1 cellular context compared by ENCODE assay signal in the genomic region with DNA sequence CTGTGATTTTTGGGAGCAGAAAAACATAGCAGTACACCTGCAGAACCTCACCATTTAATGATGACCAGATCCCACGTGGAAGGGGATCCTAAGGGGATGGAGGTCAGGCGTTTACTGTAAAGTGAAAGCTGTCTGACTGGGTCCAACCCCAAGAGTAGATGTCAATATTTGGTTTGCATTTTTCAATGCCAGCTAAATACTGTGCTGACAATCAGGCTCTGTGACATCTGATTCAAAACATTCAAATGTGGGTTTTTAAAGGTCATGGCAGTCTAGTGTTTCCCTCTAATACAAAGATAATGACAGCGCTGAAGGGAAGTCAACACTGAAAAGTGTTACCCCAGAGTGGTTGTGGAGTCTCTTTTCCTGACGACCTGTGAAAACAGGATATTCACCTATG.
TF ChIP-seq lines count a peak whose summit lies in the region.

No MANE protein-coding gene starts in this region.

TF ChIP-seq in HepG2, 621 proteins besides CTCF, POLR2A, EP300 and RAD21 (continued from another document):
- no peak for TF ChIP-seq FOXP1 (IDR thresholded peaks at IDR 0.05)
- peak; percentile 24; the same call in 1 of the 2 replicates for TF ChIP-seq FOXP1 (CRISPR knock-in tag; IDR thresholded peaks at IDR 0.05)
- peak; percentile 64; the same call in 1 of the 2 replicates for TF ChIP-seq NR2F6 (IDR thresholded peaks at IDR 0.05)
- TF ChIP-seq NR2F6 (CRISPR knock-in tag; IDR thresholded peaks at IDR 0.05): peak; percentile 74
- no peak for TF ChIP-seq SOX13 (IDR thresholded peaks at IDR 0.05)
- TF ChIP-seq SOX13 (CRISPR knock-in tag; conservative IDR thresholded peaks at IDR 0.05 in 1 of 2, IDR thresholded peaks at IDR 0.05 in 1 of 2): peak in 1 of 2 experiments; percentile 75; a peak in 2 of 4 replicates
- TF ChIP-seq RXRB (CRISPR knock-in tag; IDR thresholded peaks at IDR 0.05; ENCODE audit: borderline replicate concordance): peak; percentile 35; the same call in 1 of the 2 replicates
- TF ChIP-seq HMGA1 (CRISPR knock-in tag; conservative IDR thresholded peaks at IDR 0.05): no peak
- TF ChIP-seq ZNF703 (CRISPR knock-in tag; IDR thresholded peaks at IDR 0.05; ENCODE audit: borderline replicate concordance): no peak
- TF ChIP-seq ZNF556 (CRISPR knock-in tag; IDR thresholded peaks at IDR 0.05; ENCODE audit: borderline replicate concordance): no peak
- TF ChIP-seq, protein P1, sequence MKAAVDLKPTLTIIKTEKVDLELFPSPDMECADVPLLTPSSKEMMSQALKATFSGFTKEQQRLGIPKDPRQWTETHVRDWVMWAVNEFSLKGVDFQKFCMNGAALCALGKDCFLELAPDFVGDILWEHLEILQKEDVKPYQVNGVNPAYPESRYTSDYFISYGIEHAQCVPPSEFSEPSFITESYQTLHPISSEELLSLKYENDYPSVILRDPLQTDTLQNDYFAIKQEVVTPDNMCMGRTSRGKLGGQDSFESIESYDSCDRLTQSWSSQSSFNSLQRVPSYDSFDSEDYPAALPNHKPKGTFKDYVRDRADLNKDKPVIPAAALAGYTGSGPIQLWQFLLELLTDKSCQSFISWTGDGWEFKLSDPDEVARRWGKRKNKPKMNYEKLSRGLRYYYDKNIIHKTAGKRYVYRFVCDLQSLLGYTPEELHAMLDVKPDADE (CRISPR knock-in tag; IDR thresholded peaks at IDR 0.05): no peak
- TF ChIP-seq ZSCAN29 (CRISPR knock-in tag; conservative IDR thresholded peaks at IDR 0.05): 0 out of 2 replicates have a peak, but pooled peaks have one; percentile 33
- TF ChIP-seq ZNF317 (CRISPR knock-in tag; IDR thresholded peaks at IDR 0.05): no peak
